1 cellular context compared by ENCODE assay signal in the genomic region with DNA sequence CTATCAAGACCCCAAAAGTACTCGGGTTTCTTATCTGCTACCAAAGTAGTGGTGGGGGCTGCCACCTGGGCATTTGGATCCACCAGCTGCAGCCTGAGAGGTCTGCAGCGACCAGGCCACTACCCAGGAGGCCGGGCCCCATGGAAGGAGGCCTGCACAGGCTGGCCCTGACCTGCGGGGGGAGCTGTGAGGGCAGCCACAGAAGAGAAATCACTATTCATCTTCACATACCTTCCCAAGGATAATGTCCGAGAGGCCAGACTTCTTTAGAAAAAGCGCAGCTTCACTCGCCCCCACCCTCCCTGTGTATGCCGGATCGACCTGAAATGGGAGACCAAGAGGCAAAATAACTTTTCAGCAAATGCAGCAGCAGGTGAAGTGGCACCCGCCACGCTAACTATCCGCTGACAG.
TF ChIP-seq lines count a peak whose summit lies in the region.

No MANE protein-coding gene starts in this region.

TF ChIP-seq in H1, 55 proteins besides CTCF, POLR2A, EP300 and RAD21 (continued from another document):
- no peak for TF ChIP-seq MAX (IDR thresholded peaks at IDR 0.05)
